In genomic region chr11:20387262-20388095, GRCh38 we compare ENCODE assay signal across 8 cellular contexts. TPM values are rescaled to one million over a fixed set of nuclear protein-coding genes. Genes with fewer than 3 reads are reported as not detected.
DNase-seq lines count a peak whose midpoint lies in the region; ATAC-seq and TF ChIP-seq lines count a peak whose summit lies in the region.

Gene PRMT3, plus strand, starts transcription at chr11:20387716. Its CDS starts 31 bp downstream, at chr11:20387747.

- POLR2A ChIA-PET in activated CD4-positive, alpha-beta T cell treated with anti-CD3 and anti-CD28 coated beads, Interleukin-2, amount 10 ng/mL, durations not matched to agents 7 days and 5 days (lab: Charles Lee) = no interaction called here

- peaks cover 16% of the 10 kb centered on the region for H3K4me1 Mint-ChIP-seq in CD14-positive monocyte
- peaks cover 40% of the 10 kb centered on the region for H3K4me1 Mint-ChIP-seq in activated CD4-positive, alpha-beta T cell treated with anti-CD3 and anti-CD28 coated beads, Interleukin-2, amount 10 ng/mL, durations not matched to agents 7 days and 5 days

- ATAC-seq in GM19395 (IDR thresholded peaks at IDR 0.05; ENCODE audit: unreplicated experiment) (peak; percentile 85), HG03558 (IDR thresholded peaks at IDR 0.05; ENCODE audit: extremely low read depth, unreplicated experiment) (peak; percentile 75)

- peak; percentile 99 for TF ChIP-seq CTCF in CD14-positive monocyte (IDR thresholded peaks at IDR 0.05)
- TF ChIP-seq CTCF in coronary artery (IDR thresholded peaks at IDR 0.05) = peak; percentile 92

- peak within 1 kb of the TSS; percentile 96 to 98 for H3K4me3 Mint-ChIP-seq in CD14-positive monocyte
- peak within 1 kb of the TSS; percentile 82 for H3K4me3 Mint-ChIP-seq in activated CD4-positive, alpha-beta T cell treated with anti-CD3 and anti-CD28 coated beads, Interleukin-2, amount 10 ng/mL, durations not matched to agents 7 days and 5 days

- CTCF ChIA-PET in activated CD4-positive, alpha-beta T cell treated with anti-CD3 and anti-CD28 coated beads, Interleukin-2, amount 10 ng/mL, durations not matched to agents 7 days and 5 days (lab: Charles Lee) = interaction anchor here (0.6 to 1.2 kb wide), 7 partner anchors 10 to 1801 kb away, joined by 3 to 4 read pairs (median 3); no protein-coding TSS in a partner anchor

- no peaks in the 10 kb centered on the region for H3K27me3 Mint-ChIP-seq in CD14-positive monocyte (ENCODE audit: low read depth in 3 of 3)
- H3K27me3 Mint-ChIP-seq in activated CD4-positive, alpha-beta T cell treated with anti-CD3 and anti-CD28 coated beads, Interleukin-2, amount 10 ng/mL, durations not matched to agents 7 days and 5 days = no peaks in the 10 kb centered on the region

- H3K9me3 Mint-ChIP-seq in CD14-positive monocyte = no peaks in the 10 kb centered on the region
- no peaks in the 10 kb centered on the region for H3K9me3 Mint-ChIP-seq in activated CD4-positive, alpha-beta T cell treated with anti-CD3 and anti-CD28 coated beads, Interleukin-2, amount 10 ng/mL, durations not matched to agents 7 days and 5 days

- intact Hi-C loops in CD14-positive monocyte (cut with micrococcal nuclease) = no loop called here

- DNase-seq in CD14-positive monocyte (ENCODE audit: low spot score) (peak; percentile 95), NCI-H69 (lab: John Stamatoyannopoulos, UW) (peak; percentile 99), coronary artery (ENCODE audit: low spot score) (peak; percentile 97), left kidney (ENCODE audit: low read depth, low spot score) (peak; percentile 98)
- peak; percentile 95 for DNase-seq in activated CD4-positive, alpha-beta T cell treated with anti-CD3 and anti-CD28 coated beads, Interleukin-2, amount 10 ng/mL, durations not matched to agents 7 days and 5 days
- DNase-seq in stimulated activated CD4-positive, alpha-beta T cell treated with anti-CD3 and anti-CD28 coated beads, Interleukin-1b, Interleukin-23, amount 100 ng/mL, for 48 hours = peak; percentile 96

- peak within 1 kb of the TSS; percentile 98 to 100 (median 100) for H3K27ac Mint-ChIP-seq in CD14-positive monocyte
- H3K27ac Mint-ChIP-seq in activated CD4-positive, alpha-beta T cell treated with anti-CD3 and anti-CD28 coated beads, Interleukin-2, amount 10 ng/mL, durations not matched to agents 7 days and 5 days = peak within 1 kb of the TSS; percentile 100

- H3K27ac ChIP-seq in coronary artery = peak within 1 kb of the TSS; percentile 90 to 95

- H3K4me3 ChIP-seq in coronary artery = peak within 1 kb of the TSS; percentile 82

- peaks cover 26 to 34% of the 10 kb centered on the region in 2 donors for H3K36me3 Mint-ChIP-seq in CD14-positive monocyte
- H3K36me3 Mint-ChIP-seq in activated CD4-positive, alpha-beta T cell treated with anti-CD3 and anti-CD28 coated beads, Interleukin-2, amount 10 ng/mL, durations not matched to agents 7 days and 5 days (ENCODE audit: low read depth) = peaks cover 14% of the 10 kb centered on the region

RNA-seq across cellular contexts. Expression of gene PRMT3, which starts in this region (rescaled TPM):
- 1 to 10 TPM; 6.1 to 8.4 TPM for polyA plus RNA-seq in CD14-positive monocyte
- total RNA-seq in activated CD4-positive, alpha-beta T cell treated with anti-CD3 and anti-CD28 coated beads, Interleukin-2, amount 10 ng/mL, durations not matched to agents 7 days and 5 days = 10 to 100 TPM; 16.9 to 18.5 TPM

Comparison
In these comparisons a context has a peak if more than half of its experiments do, and no peak if none do; other contexts are left out.
1. Peak in every context shown above with its lines: DNase-seq, ATAC-seq, H3K4me3 ChIP-seq and H3K27ac ChIP-seq.